16 cellular contexts compared by ENCODE assay signal in genomic region chr12:78829690-78830089, GRCh38. TPM values are rescaled to one million over a fixed set of nuclear protein-coding genes. Genes with fewer than 3 reads are reported as not detected.
DNase-seq lines count a peak whose midpoint lies in the region; ATAC-seq and TF ChIP-seq lines count a peak whose summit lies in the region.
"Had no signal": no experiment of that assay in that cellular context is flagged by ENCODE, and none has a peak within 500 bp of the region (broad histone marks: within the 10 kb centered on the region; RNA-seq: fewer than 3 reads in every experiment).

No MANE protein-coding gene starts in this region.

- TF ChIP-seq CTCF in PC-3 (conservative IDR thresholded peaks at IDR 0.05; ENCODE audit: low read depth, low read length): no peak
- TF ChIP-seq CTCF in epithelial cell of esophagus (IDR thresholded peaks at IDR 0.05; ENCODE audit: insufficient read depth, low read depth, low read length, missing control alignments): no peak
- TF ChIP-seq CTCF in neural cell (IDR thresholded peaks at IDR 0.05; ENCODE audit: poor library complexity, severe bottlenecking): no peak

- TF ChIP-seq EP300 in neural cell (conservative IDR thresholded peaks at IDR 0.05; ENCODE audit: poor library complexity, severe bottlenecking): peak; percentile 93

- H3K9me2 ChIP-seq in PC-3 (replicated peaks; ENCODE audit: low read length) (no peaks in the 10 kb centered on the region), neural cell (ENCODE audit: insufficient read depth, low read length) (no peaks in the 10 kb centered on the region)

- TF ChIP-seq RAD21 in neural cell (conservative IDR thresholded peaks at IDR 0.05): no peak

- BruUV-seq in PC-3 (replicated peaks; lab: Mats Ljungman, UMichigan): no TSS peak

- no peak overlapping the region for H3K4me3 ChIP-seq in PC-3 (ENCODE audit: low read length)
- no peak overlapping the region for H3K4me3 ChIP-seq in epithelial cell of esophagus (ENCODE audit: low read length)
- peak overlapping the region; percentile 12 for H3K4me3 ChIP-seq in neural cell (ENCODE audit: low read length)
- H3K4me3 ChIP-seq: A549; BLaER1 treated with 17β-estradiol and CSF1 and Interleukin-3, amounts not matched to agents 10 nM and 100 nM had no signal

- H3F3A ChIP-seq in PC-3 (ENCODE audit: low read length, unreplicated experiment): no peaks in the 10 kb centered on the region
- peaks cover 3% of the 10 kb centered on the region for H3F3A ChIP-seq in neural cell (ENCODE audit: insufficient read depth, low read length, poor library complexity, severe bottlenecking)

- intact Hi-C loops in PC-3 (cut with micrococcal nuclease): no loop called here

- H3K27ac ChIP-seq in PC-3 (ENCODE audit: low read length) (no peak overlapping the region), neural cell (ENCODE audit: low read length) (peak overlapping the region; percentile 62)
- H3K27ac ChIP-seq: 22Rv1; A549; BLaER1 treated with 17β-estradiol and CSF1 and Interleukin-3, amounts not matched to agents 10 nM and 100 nM; C4-2B had no signal

- H3K79me2 ChIP-seq in PC-3 (ENCODE audit: low read length) (no peaks in the 10 kb centered on the region), neural cell (replicated peaks; ENCODE audit: insufficient read depth, low read length) (no peaks in the 10 kb centered on the region)

- H4K20me1 ChIP-seq in PC-3 (ENCODE audit: low read length) (no peaks in the 10 kb centered on the region), neural cell (ENCODE audit: insufficient read depth) (no peaks in the 10 kb centered on the region)
- H4K20me1 ChIP-seq: BLaER1 treated with 17β-estradiol and CSF1 and Interleukin-3, amounts not matched to agents 10 nM and 100 nM had no signal

- H3K4me1 ChIP-seq in PC-3 (ENCODE audit: insufficient read depth, low read length): no peaks in the 10 kb centered on the region
- H3K4me1 ChIP-seq: BLaER1 treated with 17β-estradiol and CSF1 and Interleukin-3, amounts not matched to agents 10 nM and 100 nM; Caco-2 had no signal

- H3K9ac ChIP-seq in PC-3 (ENCODE audit: low read length): no peak overlapping the region
- no peak overlapping the region for H3K9ac ChIP-seq in neural cell (ENCODE audit: low read length)
- H3K9ac ChIP-seq: BLaER1 treated with 17β-estradiol and CSF1 and Interleukin-3, amounts not matched to agents 10 nM and 100 nM had no signal

- CTCF ChIA-PET in PC-3 (lab: Charles Lee): no interaction called here

- ATAC-seq in PC-3 (no peak), HG03457 (IDR thresholded peaks at IDR 0.05; ENCODE audit: unreplicated experiment) (no peak)
- ATAC-seq: A549; CD8-positive, alpha-beta T cell had no signal

- H3K36me3 ChIP-seq in PC-3 (ENCODE audit: low read depth, low read length): no peaks in the 10 kb centered on the region
- no peaks in the 10 kb centered on the region for H3K36me3 ChIP-seq in neural cell (ENCODE audit: insufficient read depth, low read length)
- H3K36me3 ChIP-seq: BLaER1 treated with 17β-estradiol and CSF1 and Interleukin-3, amounts not matched to agents 10 nM and 100 nM had no signal

- no peaks in the 10 kb centered on the region for H3K27me3 ChIP-seq in PC-3 (ENCODE audit: low read length)
- H3K27me3 ChIP-seq in neural cell (ENCODE audit: insufficient read depth, low read depth, low read length): no peaks in the 10 kb centered on the region
- H3K27me3 ChIP-seq: BLaER1 treated with 17β-estradiol and CSF1 and Interleukin-3, amounts not matched to agents 10 nM and 100 nM had no signal

- H2AFZ ChIP-seq in PC-3 (ENCODE audit: low read length): no peak overlapping the region
- H2AFZ ChIP-seq in neural cell (ENCODE audit: low read depth, low read length): no peak overlapping the region

- H3K9me3 ChIP-seq in PC-3 (ENCODE audit: low read length): no peaks in the 10 kb centered on the region
- no peaks in the 10 kb centered on the region for H3K9me3 ChIP-seq in neural cell (ENCODE audit: low read length)
- H3K9me3 ChIP-seq: A549; BLaER1 treated with 17β-estradiol and CSF1 and Interleukin-3, amounts not matched to agents 10 nM and 100 nM; Caco-2 had no signal

- POLR2A ChIA-PET in PC-3 (lab: Charles Lee; ENCODE audit: unreplicated experiment): no interaction called here

- DNase-seq in PC-3: peak; percentile 6
- DNase-seq in epithelial cell of esophagus (ENCODE audit: low read depth): peak; percentile 47
- no peak for DNase-seq in hypothalamus (lab: John Stamatoyannopoulos, UW)
- DNase-seq: AML-193; Caco-2; Calu3; CD4-positive, alpha-beta T cell; CD8-positive, alpha-beta T cell; DMS79 treated with DMSO at 0.1 percent for 48 hours; GF-D8 had no signal

- H3K4me2 ChIP-seq in PC-3 (ENCODE audit: low read length) (no peak overlapping the region), neural cell (ENCODE audit: low read length) (peak overlapping the region; percentile 46)
- H3K4me2 ChIP-seq: A549; BLaER1 treated with 17β-estradiol and CSF1 and Interleukin-3, amounts not matched to agents 10 nM and 100 nM had no signal

TF ChIP-seq in neural cell, 6 proteins besides CTCF, POLR2A, EP300 and RAD21:
- peak; percentile 63 for TF ChIP-seq POLR2AphosphoS5 (IDR thresholded peaks at IDR 0.05)
- no peak for TF ChIP-seq MXI1 (conservative IDR thresholded peaks at IDR 0.05; ENCODE audit: poor library complexity, severe bottlenecking)
- TF ChIP-seq REST (IDR thresholded peaks at IDR 0.05; ENCODE audit: borderline replicate concordance): peak; percentile 0
- TF ChIP-seq TAF1 (IDR thresholded peaks at IDR 0.05; ENCODE audit: low read depth): no peak
- no peak for TF ChIP-seq EZH2 (IDR thresholded peaks at IDR 0.05; ENCODE audit: borderline replicate concordance, insufficient read depth, low read length, poor library complexity, severe bottlenecking)
- no peak for TF ChIP-seq SMC3 (conservative IDR thresholded peaks at IDR 0.05; ENCODE audit: poor library complexity)

RNA-seq across cellular contexts. Expression of gene SYT1, which starts 34.9 kb away (rescaled TPM):
- 0.12 and 0.51 TPM in 2 replicates for total RNA-seq in PC-3 (2014; rRNA removed)
- 103 and 106 TPM in 2 replicates for polyA plus RNA-seq in neural cell
- polyA minus RNA-seq in neural cell: 172 and 201 TPM in 2 replicates
- total RNA-seq: CD4-positive, alpha-beta T cell; CD8-positive, alpha-beta T cell had no signal

Comparison
In these comparisons a context has a peak if more than half of its experiments do, and no peak if none do; other contexts are left out.
1. DNase-seq: peak in PC-3 (single experiment) and epithelial cell of esophagus (single experiment); none in hypothalamus (0 of 51).